In the genomic region with DNA sequence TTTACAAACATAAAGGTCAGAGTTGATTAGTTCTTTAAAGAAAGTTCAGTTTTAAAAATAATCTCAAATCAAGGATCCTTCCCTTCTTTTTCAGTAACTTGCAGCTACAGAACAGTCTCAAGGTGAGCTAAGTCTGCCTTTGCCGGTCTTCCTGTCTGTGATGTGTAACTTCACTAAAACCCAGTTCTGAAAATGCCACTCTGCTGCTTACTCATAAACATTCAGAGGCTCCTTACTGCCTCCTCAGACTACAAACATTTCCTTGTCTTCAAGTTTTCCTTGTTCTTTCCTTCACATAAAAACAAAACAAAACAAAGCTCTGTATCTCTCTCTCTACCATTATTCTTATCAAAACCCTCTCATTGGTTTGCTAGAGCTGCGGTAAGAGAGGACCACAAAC, we compare ENCODE assay signal across 17 cellular contexts.
"Had no signal": no experiment of that assay in that cellular context is flagged by ENCODE, and none has a peak within 500 bp of the region (broad histone marks: within the 10 kb centered on the region; RNA-seq: fewer than 3 reads in every experiment).

No MANE protein-coding gene starts in this region.

- H3K4me1 ChIP-seq: left lung, parathyroid adenoma, stomach, testis, upper lobe of left lung had no signal

- H3K27ac ChIP-seq: left lung, neutrophil, parathyroid adenoma, stomach, testis, upper lobe of left lung had no signal

- H3K36me3 Mint-ChIP-seq: naive thymus-derived CD4-positive, alpha-beta T cell; WTC11 had no signal

- H2AFZ ChIP-seq: parathyroid adenoma had no signal

- H3K27me3 ChIP-seq: left lung, stomach, testis, upper lobe of left lung had no signal

- H3K4me1 Mint-ChIP-seq: naive thymus-derived CD4-positive, alpha-beta T cell; WTC11 had no signal

- H3K36me3 ChIP-seq: left lung, neutrophil, stomach, upper lobe of left lung had no signal

- H3K27ac Mint-ChIP-seq: activated CD8-positive, alpha-beta T cell treated with anti-CD3 and anti-CD28 coated beads for 36 hours; naive thymus-derived CD4-positive, alpha-beta T cell; WTC11 had no signal

- DNase-seq: activated CD4-positive, alpha-beta T cell treated with anti-CD3 and anti-CD28 coated beads for 48 hours; activated CD8-positive, alpha-beta T cell treated with anti-CD3 and anti-CD28 coated beads for 36 hours; activated effector memory CD4-positive, alpha-beta T cell treated with Interleukin-2 at 50 U/mL for 16 hours; activated naive CD4-positive, alpha-beta T cell treated with anti-CD3 and anti-CD28 coated beads, Interleukin-2, amount 50 U/mL, for 16 hours; activated T-cell treated with anti-CD3 and anti-CD28 coated beads, Interleukin-2, amount 50 U/mL, for 4 hours; islet precursor cell; left lung; mucosa of descending colon; naive thymus-derived CD4-positive, alpha-beta T cell; stimulated activated CD4-positive, alpha-beta T cell treated with anti-CD3 and anti-CD28 coated beads, Interleukin-12 subunit alpha, Interleukin-12 subunit beta, amount 100 ng/mL, for 4 hours; stimulated activated CD4-positive, alpha-beta T cell treated with anti-CD3 and anti-CD28 coated beads, Interleukin-2, amount 100 ng/mL, for 24 hours; stomach; testis; upper lobe of left lung had no signal

- H3K4me3 Mint-ChIP-seq: activated CD8-positive, alpha-beta T cell treated with anti-CD3 and anti-CD28 coated beads for 36 hours; activated T-cell treated with anti-CD3 and anti-CD28 coated beads, Interleukin-2, amount 50 U/mL, for 4 hours; naive thymus-derived CD4-positive, alpha-beta T cell; WTC11 had no signal

- ATAC-seq: activated CD8-positive, alpha-beta T cell treated with anti-CD3 and anti-CD28 coated beads for 36 hours; activated T-cell treated with anti-CD3 and anti-CD28 coated beads, Interleukin-2, amount 50 U/mL, for 4 hours; left lung; mucosa of descending colon; naive thymus-derived CD4-positive, alpha-beta T cell; WTC11 had no signal

- H3K4me3 ChIP-seq: left lung, mucosa of descending colon, stomach, testis, upper lobe of left lung had no signal

- H3K27me3 Mint-ChIP-seq: activated CD8-positive, alpha-beta T cell treated with anti-CD3 and anti-CD28 coated beads for 36 hours; naive thymus-derived CD4-positive, alpha-beta T cell had no signal

- H3K9me3 ChIP-seq: left lung, mucosa of descending colon, neutrophil, stomach, testis, upper lobe of left lung had no signal

- H3K79me2 ChIP-seq: parathyroid adenoma had no signal

- H3K9ac ChIP-seq: parathyroid adenoma had no signal

- H3K9me3 Mint-ChIP-seq: activated CD8-positive, alpha-beta T cell treated with anti-CD3 and anti-CD28 coated beads for 36 hours; activated T-cell treated with anti-CD3 and anti-CD28 coated beads, Interleukin-2, amount 50 U/mL, for 4 hours; WTC11 had no signal
